ENCODE assay signal across 8 cellular contexts in genomic region chr22:22507743-22508273, GRCh38. TPM values are rescaled to one million over a fixed set of nuclear protein-coding genes. Genes with fewer than 3 reads are reported as not detected.
DNase-seq lines count a peak whose midpoint lies in the region; ATAC-seq and TF ChIP-seq lines count a peak whose summit lies in the region.

No MANE protein-coding gene starts in this region.

- H3K27ac ChIP-seq in ACC112 (ENCODE audit: low read depth, low read length), result no peak overlapping the region
- no peak overlapping the region for H3K27ac ChIP-seq in mucosa of rectum (ENCODE audit: low read depth in 2 of 2, low read length in 2 of 2)

- H3K4me1 ChIP-seq in ACC112 (ENCODE audit: control insufficient read depth, insufficient read depth, low read length, unreplicated experiment) (peaks cover 3% of the 10 kb centered on the region), mucosa of rectum (ENCODE audit: control insufficient read depth in 2 of 2, insufficient read depth in 2 of 2, low read length in 2 of 2) (peaks cover 3 to 5% of the 10 kb centered on the region in 2 donors)

- ATAC-seq in GM19452 (IDR thresholded peaks at IDR 0.05; ENCODE audit: unreplicated experiment), result no peak

- no peaks in the 10 kb centered on the region for H3K79me2 ChIP-seq in ACC112 (ENCODE audit: control insufficient read depth, insufficient read depth, low read length, unreplicated experiment)

- H3K36me3 Mint-ChIP-seq in HFFc6 (ENCODE audit: low read depth) (peaks cover 16% of the 10 kb centered on the region; the same call in 1 of the 2 replicates), brain (peaks cover 48% of the 10 kb centered on the region)

- no peaks in the 10 kb centered on the region for H3K36me3 ChIP-seq in ACC112 (ENCODE audit: insufficient read depth, low read length)
- no peaks in the 10 kb centered on the region for H3K36me3 ChIP-seq in mucosa of rectum (ENCODE audit: control insufficient read depth in 2 of 2, insufficient read depth in 2 of 2, low read length in 2 of 2)

- peak overlapping the region; percentile 90 for H3K4me3 ChIP-seq in ACC112 (ENCODE audit: low read depth, low read length)
- peak overlapping the region; percentile 68 to 75 for H3K4me3 ChIP-seq in mucosa of rectum (ENCODE audit: low read length in 2 of 2)

- no peaks in the 10 kb centered on the region for H3K27me3 Mint-ChIP-seq in HFFc6 (ENCODE audit: insufficient read depth)
- H3K27me3 Mint-ChIP-seq in brain, result peaks cover 17% of the 10 kb centered on the region

- no peak overlapping the region for H3K27ac Mint-ChIP-seq in HFFc6
- peak overlapping the region; percentile 30 to 93 (median 90) for H3K27ac Mint-ChIP-seq in brain

- H3K9ac ChIP-seq in mucosa of rectum (ENCODE audit: low read depth in 1 of 2, low read length in 2 of 2), result peak overlapping the region in 1 of 2 donors; percentile 53

- peaks cover 31% of the 10 kb centered on the region for H3K9me3 Mint-ChIP-seq in HFFc6
- peaks cover 3 to 12% (median 9%) of the 10 kb centered on the region in 5 experiments for H3K9me3 Mint-ChIP-seq in brain

- H3K9me3 ChIP-seq in mucosa of rectum (ENCODE audit: control insufficient read depth in 2 of 2, low read length in 2 of 2), result no peaks in the 10 kb centered on the region

- intact Hi-C loops in posterior vena cava (cut with DNase I), result no loop called here

- DNase-seq in HFFc6 (no peak), posterior vena cava (ENCODE audit: low spot score) (no peak), AG20443 (ENCODE audit: low spot score) (no peak), C1 segment of cervical spinal cord (lab: John Stamatoyannopoulos, UW) (no peak)

- H3K4me3 Mint-ChIP-seq in HFFc6 (peak overlapping the region; percentile 30; the same call in 1 of the 2 replicates), brain (peak overlapping the region; percentile 87 to 94 (median 92))

- no peak for TF ChIP-seq CTCF in HFFc6 (IDR thresholded peaks at IDR 0.05)
- no peak for TF ChIP-seq CTCF in brain (conservative IDR thresholded peaks at IDR 0.05)

- no peak overlapping the region for H2AFZ ChIP-seq in ACC112 (ENCODE audit: low read length, unreplicated experiment)

- H3K4me1 Mint-ChIP-seq in HFFc6 (ENCODE audit: low read depth), result no peaks in the 10 kb centered on the region
- peaks cover 31% of the 10 kb centered on the region for H3K4me1 Mint-ChIP-seq in brain

- H3K27me3 ChIP-seq in ACC112 (ENCODE audit: insufficient read depth, low read length) (peaks cover 10% of the 10 kb centered on the region), mucosa of rectum (ENCODE audit: control insufficient read depth in 2 of 2, insufficient read depth in 2 of 2, low read length in 2 of 2) (peaks cover 0 to 3% of the 10 kb centered on the region in 2 donors)

RNA-seq across cellular contexts. Expression of gene ZNF280B, which starts 0.7 kb away (rescaled TPM):
- total RNA-seq in HFFc6 (2021; fragmentation: NEBNext Ultra II Directional; extraction: Animal tissue kit (Norgen Biotek cat#: 25700)), result under 1 TPM; 0.14 to 0.48 (median 0.35) TPM
- polyA plus RNA-seq in brain (ENCODE audit: insufficient read depth, low read depth, low replicate concordance), result 1.8 TPM
- under 1 TPM; 0.46 to 0.81 TPM for total RNA-seq in posterior vena cava

RNA-seq across cellular contexts. Expression of gene ZNF280A, which starts 12.3 kb away (rescaled TPM):
- under 1 TPM in 1 of 6 experiments, not detected in 5; 0.08 TPM for total RNA-seq in HFFc6 (2021; fragmentation: NEBNext Ultra II Directional; extraction: Animal tissue kit (Norgen Biotek cat#: 25700))
- polyA plus RNA-seq in brain (ENCODE audit: insufficient read depth, low read depth, low replicate concordance), result not detected
- total RNA-seq in posterior vena cava, result not detected

RNA-seq across cellular contexts. Expression of gene PRAME, which starts 51.3 kb away (rescaled TPM):
- not detected for total RNA-seq in HFFc6 (2021; fragmentation: NEBNext Ultra II Directional; extraction: Animal tissue kit (Norgen Biotek cat#: 25700))
- not detected for polyA plus RNA-seq in brain (ENCODE audit: insufficient read depth, low read depth, low replicate concordance)
- total RNA-seq in posterior vena cava, result not detected
